ENCODE assay signal across 16 cellular contexts in genomic region chr1:49686107-49686506, GRCh38.
"Had no signal": no experiment of that assay in that cellular context is flagged by ENCODE, and none has a peak within 500 bp of the region (broad histone marks: within the 10 kb centered on the region; RNA-seq: fewer than 3 reads in every experiment).

No MANE protein-coding gene starts in this region.

- H3K4me3 ChIP-seq: gastrocnemius medialis, transverse colon had no signal

- ATAC-seq: activated CD4-positive, alpha-beta T cell treated with anti-CD3 and anti-CD28 coated beads for 36 hours; activated T-helper 17 cell treated with anti-CD3 and anti-CD28 coated beads, Interleukin-2, amount 50 U/mL, for 72 hours; gastrocnemius medialis; left ventricle myocardium superior; right cardiac atrium; WTC11 had no signal

- H3K9me3 ChIP-seq: gastrocnemius medialis had no signal

- H3K27me3 ChIP-seq: gastrocnemius medialis, transverse colon had no signal

- H3K36me3 ChIP-seq: gastrocnemius medialis, transverse colon had no signal

- DNase-seq: activated CD4-positive, alpha-beta memory T cell treated with anti-CD3 and anti-CD28 coated beads for 36 hours; activated CD4-positive, alpha-beta T cell treated with anti-CD3 and anti-CD28 coated beads for 36 hours; activated naive CD4-positive, alpha-beta T cell; activated naive CD8-positive, alpha-beta T cell treated with anti-CD3 and anti-CD28 coated beads, Interleukin-2, amount 10 ng/mL, durations not matched to agents 7 days and 5 days; cerebellar nuclear complex; cortex of kidney; erythroblast; gastrocnemius medialis; head of caudate nucleus; kidney glomerular epithelial cell; left ventricle myocardium superior; occipital lobe; transverse colon had no signal
